ENCODE assay signal across 8 cellular contexts in the genomic region with DNA sequence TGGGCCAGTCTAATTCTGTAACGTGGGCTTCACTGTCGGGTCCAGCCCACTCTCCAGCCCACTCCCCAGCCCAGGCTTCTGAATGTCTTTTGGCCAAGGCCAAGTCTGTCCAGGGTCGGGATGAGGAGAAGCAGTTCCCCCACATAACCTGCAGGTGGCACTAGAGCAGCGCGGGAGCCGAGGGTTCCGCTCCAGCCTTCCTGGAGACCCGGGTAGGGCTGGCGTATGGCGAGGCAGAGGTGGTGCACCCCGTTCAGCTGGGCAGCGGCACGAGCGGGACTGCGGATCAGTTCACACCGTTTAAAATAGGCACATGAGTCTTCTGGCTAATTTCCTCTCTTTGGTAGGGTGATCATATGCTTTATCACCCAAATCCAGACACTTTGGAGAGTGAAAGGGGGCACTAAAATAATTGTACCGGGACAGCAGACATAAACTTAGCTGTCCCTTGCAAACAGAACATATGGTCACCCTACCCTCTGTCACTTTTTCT.
DNase-seq lines count a peak whose midpoint lies in the region; ATAC-seq and TF ChIP-seq lines count a peak whose summit lies in the region.

No MANE protein-coding gene starts in this region.

- DNase-seq in CD1c-positive myeloid dendritic cell (ENCODE audit: extremely low spot score) (peak; percentile 53), fibroblast of villous mesenchyme (ENCODE audit: low read depth) (peak; percentile 32), osteoblast (ENCODE audit: insufficient read length, low spot score, missing footprints) (peak; percentile 88), transverse colon (peak; percentile 56)
- peak; percentile 78 for DNase-seq in activated T-cell treated with anti-CD3 and anti-CD28 coated beads, Interleukin-2, amount 50 U/mL, for 48 hours

- H3K9me3 ChIP-seq in OCI-LY3 (ENCODE audit: insufficient read depth, low read length) (no peaks in the 10 kb centered on the region), osteoblast (ENCODE audit: low read depth, low read length) (no peaks in the 10 kb centered on the region), transverse colon (no peaks in the 10 kb centered on the region)

- H3K27ac ChIP-seq in OCI-LY3 (ENCODE audit: low read length) = no peak overlapping the region
- no peak overlapping the region for H3K27ac ChIP-seq in osteoblast (ENCODE audit: low read depth, low read length)
- no peak overlapping the region for H3K27ac ChIP-seq in transverse colon

- ATAC-seq in GM19324 (IDR thresholded peaks at IDR 0.05; ENCODE audit: low FRiP score, unreplicated experiment) (peak; percentile 82), HG03565 (IDR thresholded peaks at IDR 0.05; ENCODE audit: unreplicated experiment) (peak; percentile 92)

- peak overlapping the region; percentile 74 for H2AFZ ChIP-seq in OCI-LY3 (ENCODE audit: low read depth, low read length)
- H2AFZ ChIP-seq in osteoblast (ENCODE audit: low read length) = peak overlapping the region; percentile 36

- peak overlapping the region; percentile 82 for H3K4me2 ChIP-seq in OCI-LY3 (ENCODE audit: low read length)
- peak overlapping the region; percentile 44 for H3K4me2 ChIP-seq in osteoblast (ENCODE audit: insufficient read depth, low read length)

- H3K27me3 ChIP-seq in OCI-LY3 (ENCODE audit: low read depth, low read length) (no peaks in the 10 kb centered on the region), osteoblast (ENCODE audit: insufficient read depth, low read length) (no peaks in the 10 kb centered on the region), transverse colon (no peaks in the 10 kb centered on the region)

- intact Hi-C loops in transverse colon (cut with DNase I; ENCODE audit: low total_unique reads) = no loop called here

- no peaks in the 10 kb centered on the region for H3K79me2 ChIP-seq in OCI-LY3 (ENCODE audit: low read length)
- no peaks in the 10 kb centered on the region for H3K79me2 ChIP-seq in osteoblast (ENCODE audit: insufficient read depth, low read length)

- no peak for TF ChIP-seq EP300 in transverse colon (IDR thresholded peaks at IDR 0.05; ENCODE audit: low read depth)

- H3K9ac ChIP-seq in OCI-LY3 (ENCODE audit: low read length) = no peak overlapping the region

- peak overlapping the region; percentile 60 for H3K4me3 ChIP-seq in OCI-LY3 (ENCODE audit: low read length)
- no peak overlapping the region for H3K4me3 ChIP-seq in fibroblast of villous mesenchyme (ENCODE audit: low read depth, low read length)
- no peak overlapping the region for H3K4me3 ChIP-seq in osteoblast (ENCODE audit: insufficient read depth, low read length)
- no peak overlapping the region for H3K4me3 ChIP-seq in transverse colon

- TF ChIP-seq POLR2A in transverse colon (IDR thresholded peaks at IDR 0.05) = no peak

- TF ChIP-seq CTCF in OCI-LY3 (IDR thresholded peaks at IDR 0.05; ENCODE audit: low read depth, low read length) (peak; percentile 74), fibroblast of villous mesenchyme (IDR thresholded peaks at IDR 0.05; ENCODE audit: insufficient read depth, low read depth, low read length) (peak; percentile 96), osteoblast (IDR thresholded peaks at IDR 0.05; ENCODE audit: extremely low read depth, low read depth, low read length) (peak; percentile 73), transverse colon (IDR thresholded peaks at IDR 0.05) (peak; percentile 55 to 89 (median 80))

- 2 to 13% methylated on average over 1 to 17 of the region's 17 CpGs for WGBS in transverse colon (ENCODE audit: low coverage in 1 of 2), 2 donors

- H4K20me1 ChIP-seq in OCI-LY3 (ENCODE audit: insufficient read depth, low read length) (no peaks in the 10 kb centered on the region), osteoblast (ENCODE audit: insufficient read depth, low read length) (no peaks in the 10 kb centered on the region)

- H3K4me1 ChIP-seq in OCI-LY3 (ENCODE audit: low read length) = no peaks in the 10 kb centered on the region
- H3K4me1 ChIP-seq in osteoblast (ENCODE audit: insufficient read depth, low read length) = no peaks in the 10 kb centered on the region
- H3K4me1 ChIP-seq in transverse colon = no peaks in the 10 kb centered on the region

- H3K36me3 ChIP-seq in OCI-LY3 (replicated peaks; ENCODE audit: low read depth, low read length) (no peaks in the 10 kb centered on the region), osteoblast (ENCODE audit: insufficient read depth, low read length) (no peaks in the 10 kb centered on the region), transverse colon (no peaks in the 10 kb centered on the region)

- in situ Hi-C loops in transverse colon (cut with MboI; ENCODE audit: low pct_ligation_motif_present in 1 of 4, low pct_unique_long_range_greater_than_20kb in 1 of 4, low sequenced_read_pairs in 3 of 4) = no loop called here

Comparison
In these comparisons a context has a peak if more than half of its experiments do, and no peak if none do; other contexts are left out.
1. DNase-seq: peak in every context shown above with its lines; median percentile 88 in osteoblast; 78 in activated T-cell treated with anti-CD3 and anti-CD28 coated beads, Interleukin-2, amount 50 U/mL, for 48 hours; 56 in transverse colon; 53 in CD1c-positive myeloid dendritic cell; 32 in fibroblast of villous mesenchyme.